Comparison of ENCODE assay signal across 1 cellular context in the genomic region with DNA sequence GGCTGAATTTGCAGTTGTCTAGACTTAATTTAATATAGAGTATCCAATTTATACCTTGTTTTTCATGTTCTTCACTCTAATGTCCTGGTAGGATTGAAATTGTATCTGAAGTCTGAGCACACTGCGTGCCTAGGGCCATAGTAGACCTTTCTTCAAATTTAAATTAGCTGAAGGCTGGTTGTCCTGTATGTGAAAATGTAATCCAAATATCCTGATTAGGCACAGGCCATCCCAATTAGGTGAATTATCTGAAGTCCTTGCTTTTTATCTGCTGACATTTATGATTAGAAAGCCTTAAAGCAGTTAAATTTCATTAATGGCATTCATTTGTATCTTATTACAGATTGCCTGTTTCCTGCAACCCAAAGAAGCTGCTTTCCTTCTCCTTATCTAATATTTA.
A peak's percentile ranks its signal among the peaks of the same experiment; 100 is the strongest.
TF ChIP-seq lines count a peak whose summit lies in the region.

No MANE protein-coding gene starts in this region.

TF ChIP-seq in SK-N-SH treated with all-trans-retinoic acid at 6 μM for 48 hours, 23 proteins besides CTCF, POLR2A, EP300 and RAD21 (continued from another document):
- TF ChIP-seq ARNTL (CRISPR knock-in tag; IDR thresholded peaks at IDR 0.05; ENCODE audit: borderline replicate concordance, low read depth): peak; percentile 66; the same call in 1 of the 2 replicates
- peak; percentile 67 for TF ChIP-seq ISL1 (CRISPR knock-in tag; IDR thresholded peaks at IDR 0.05)
- peak; percentile 65 for TF ChIP-seq ZNF8 (CRISPR knock-in tag; IDR thresholded peaks at IDR 0.05)
- no peak for TF ChIP-seq BACH2 (CRISPR knock-in tag; IDR thresholded peaks at IDR 0.05; ENCODE audit: borderline replicate concordance)
- TF ChIP-seq GLIS3 (CRISPR knock-in tag; IDR thresholded peaks at IDR 0.05): peak; percentile 66; the same call in 1 of the 2 replicates
- TF ChIP-seq SNAI2 (CRISPR knock-in tag; IDR thresholded peaks at IDR 0.05): 0 out of 2 replicates have a peak, but pooled peaks have one; percentile 50
- TF ChIP-seq TCF4 (CRISPR knock-in tag; IDR thresholded peaks at IDR 0.05; ENCODE audit: borderline replicate concordance): peak; percentile 99
- no peak for TF ChIP-seq RARB (CRISPR knock-in tag; IDR thresholded peaks at IDR 0.05)
- TF ChIP-seq, protein P1, sequence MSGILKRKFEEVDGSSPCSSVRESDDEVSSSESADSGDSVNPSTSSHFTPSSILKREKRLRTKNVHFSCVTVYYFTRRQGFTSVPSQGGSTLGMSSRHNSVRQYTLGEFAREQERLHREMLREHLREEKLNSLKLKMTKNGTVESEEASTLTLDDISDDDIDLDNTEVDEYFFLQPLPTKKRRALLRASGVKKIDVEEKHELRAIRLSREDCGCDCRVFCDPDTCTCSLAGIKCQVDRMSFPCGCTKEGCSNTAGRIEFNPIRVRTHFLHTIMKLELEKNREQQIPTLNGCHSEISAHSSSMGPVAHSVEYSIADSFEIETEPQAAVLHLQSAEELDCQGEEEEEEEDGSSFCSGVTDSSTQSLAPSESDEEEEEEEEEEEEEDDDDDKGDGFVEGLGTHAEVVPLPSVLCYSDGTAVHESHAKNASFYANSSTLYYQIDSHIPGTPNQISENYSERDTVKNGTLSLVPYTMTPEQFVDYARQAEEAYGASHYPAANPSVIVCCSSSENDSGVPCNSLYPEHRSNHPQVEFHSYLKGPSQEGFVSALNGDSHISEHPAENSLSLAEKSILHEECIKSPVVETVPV (CRISPR knock-in tag; IDR thresholded peaks at IDR 0.05): peak; percentile 88; the same call in 1 of the 2 replicates
- 0 out of 2 replicates have a peak, but pooled peaks have one; percentile 76 for TF ChIP-seq ESRRG (CRISPR knock-in tag; IDR thresholded peaks at IDR 0.05)
